13 cellular contexts compared by ENCODE assay signal in the genomic region with DNA sequence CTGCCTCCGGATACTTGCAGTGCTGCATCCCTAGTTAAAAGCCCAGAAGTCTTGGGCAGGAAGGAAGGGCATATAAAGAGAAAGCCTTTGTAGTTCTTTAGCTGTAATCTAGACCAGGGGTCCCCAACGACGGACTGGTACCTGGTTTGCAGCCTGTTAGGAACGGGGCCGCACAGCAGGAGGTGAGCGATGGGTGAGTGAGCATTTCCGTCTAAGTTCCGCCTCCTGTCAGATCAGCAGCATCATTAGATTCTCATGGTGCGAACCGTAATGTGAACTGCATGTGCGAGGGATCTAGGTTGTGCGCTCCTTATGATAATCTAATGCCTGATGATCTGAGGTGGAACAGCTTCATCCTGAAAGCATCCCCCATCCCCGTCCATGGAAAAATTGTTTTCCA. TPM values are rescaled to one million over a fixed set of nuclear protein-coding genes. Genes with fewer than 3 reads are reported as not detected.
DNase-seq lines count a peak whose midpoint lies in the region; ATAC-seq and TF ChIP-seq lines count a peak whose summit lies in the region.
"Had no signal": no experiment of that assay in that cellular context is flagged by ENCODE, and none has a peak within 500 bp of the region (broad histone marks: within the 10 kb centered on the region; RNA-seq: fewer than 3 reads in every experiment).

No MANE protein-coding gene starts in this region.

- H3K27me3 Mint-ChIP-seq in activated naive CD8-positive, alpha-beta T cell treated with anti-CD3 and anti-CD28 coated beads, Interleukin-2, amount 50 U/mL, for 24 hours: no peaks in the 10 kb centered on the region
- H3K27me3 Mint-ChIP-seq: activated CD8-positive, alpha-beta memory T cell treated with anti-CD3 and anti-CD28 coated beads, Interleukin-2, amount 10 ng/mL, durations not matched to agents 7 days and 5 days had no signal

- peaks cover 40% of the 10 kb centered on the region for H3K4me1 Mint-ChIP-seq in activated naive CD8-positive, alpha-beta T cell treated with anti-CD3 and anti-CD28 coated beads, Interleukin-2, amount 50 U/mL, for 24 hours

- H3K36me3 ChIP-seq in mesodermal cell (ENCODE audit: control insufficient read depth, insufficient read depth, low read length): peaks cover 19% of the 10 kb centered on the region
- peaks cover 27% of the 10 kb centered on the region for H3K36me3 ChIP-seq in WERI-Rb-1

- H3K27ac ChIP-seq in mesodermal cell (ENCODE audit: low read depth, low read length, severe bottlenecking): no peak overlapping the region
- H3K27ac ChIP-seq in WERI-Rb-1: no peak overlapping the region

- TF ChIP-seq CTCF in AG04449 (IDR thresholded peaks at IDR 0.05; ENCODE audit: insufficient read depth, low read length, missing control alignments): no peak
- TF ChIP-seq CTCF in WERI-Rb-1 (IDR thresholded peaks at IDR 0.05; ENCODE audit: low read depth, low read length): no peak

- DNase-seq in AG04449 (ENCODE audit: low read depth, low spot score) (no peak), posterior vena cava (ENCODE audit: low spot score) (no peak), WERI-Rb-1 (no peak)
- no peak for DNase-seq in activated naive CD8-positive, alpha-beta T cell treated with anti-CD3 and anti-CD28 coated beads, Interleukin-2, amount 50 U/mL, for 24 hours
- no peak for DNase-seq in effector CD8-positive, alpha-beta T cell (lab: John Stamatoyannopoulos, UW)
- DNase-seq: activated CD8-positive, alpha-beta memory T cell treated with anti-CD3 and anti-CD28 coated beads, Interleukin-2, amount 10 ng/mL, durations not matched to agents 7 days and 5 days; Kasumi-1; SIG-M5; stimulated activated CD4-positive, alpha-beta T cell treated with anti-CD3 and anti-CD28 coated beads, Interleukin-12 subunit alpha, Interleukin-12 subunit beta, amount 100 ng/mL, for 4 hours had no signal

- CTCF ChIA-PET in AG04449 (lab: Yijun Ruan, JAX): interaction anchor here (0.6 to 1.6 kb wide), 6 partner anchors 113 to 495 kb away, joined by 3 to 6 read pairs (median 4); no protein-coding TSS in a partner anchor

- no peak overlapping the region for H3K27ac Mint-ChIP-seq in activated naive CD8-positive, alpha-beta T cell treated with anti-CD3 and anti-CD28 coated beads, Interleukin-2, amount 50 U/mL, for 24 hours

- H3K9me3 ChIP-seq in mesodermal cell (ENCODE audit: control insufficient read depth, low read length): peaks cover 7% of the 10 kb centered on the region
- no peaks in the 10 kb centered on the region for H3K9me3 ChIP-seq in WERI-Rb-1 (ENCODE audit: severe bottlenecking)

- H3K36me3 Mint-ChIP-seq in activated naive CD8-positive, alpha-beta T cell treated with anti-CD3 and anti-CD28 coated beads, Interleukin-2, amount 50 U/mL, for 24 hours (ENCODE audit: low read depth): peaks cover 35% of the 10 kb centered on the region

- intact Hi-C loops in posterior vena cava (cut with DNase I): loop anchor here (10.0 kb wide), 2 partner anchors 141 to 161 kb away; no protein-coding TSS in a partner anchor

- POLR2A ChIA-PET in AG04449 (lab: Yijun Ruan, JAX): interaction anchor here (3.2 kb wide), 1 partner anchor 167 kb away, joined by 20 read pairs; the partner anchor contains the start of gene ZSWIM6

- no peak for ATAC-seq in activated naive CD8-positive, alpha-beta T cell treated with anti-CD3 and anti-CD28 coated beads, Interleukin-2, amount 50 U/mL, for 24 hours
- ATAC-seq in GM18858 (IDR thresholded peaks at IDR 0.05; ENCODE audit: unreplicated experiment): no peak
- ATAC-seq: activated CD8-positive, alpha-beta memory T cell treated with anti-CD3 and anti-CD28 coated beads, Interleukin-2, amount 10 ng/mL, durations not matched to agents 7 days and 5 days had no signal

- WGBS in mesodermal cell (ENCODE audit: insufficient coverage in 2 of 2), 2 experiments: 94 to 98% methylated on average over 13 of the region's 13 CpGs

- H3K9me3 Mint-ChIP-seq in activated naive CD8-positive, alpha-beta T cell treated with anti-CD3 and anti-CD28 coated beads, Interleukin-2, amount 50 U/mL, for 24 hours: no peaks in the 10 kb centered on the region

- H3K4me1 ChIP-seq in mesodermal cell (ENCODE audit: control insufficient read depth, insufficient read depth, low read length, poor library complexity, severe bottlenecking): no peaks in the 10 kb centered on the region

- H3K4me3 ChIP-seq in AG04449 (ENCODE audit: low read depth, low read length): peak overlapping the region; percentile 15
- H3K4me3 ChIP-seq in GM08714 (ENCODE audit: low read length): peak overlapping the region; percentile 4; the same call in 1 of the 2 replicates
- H3K4me3 ChIP-seq in mesodermal cell (ENCODE audit: extremely low read depth, insufficient read depth, low read length, poor library complexity, severe bottlenecking): peak overlapping the region; percentile 84
- H3K4me3 ChIP-seq in WERI-Rb-1 (ENCODE audit: low read depth, low read length): no peak overlapping the region
- H3K4me3 ChIP-seq: lung had no signal

- H3K27me3 ChIP-seq in WERI-Rb-1 (ENCODE audit: insufficient read depth, low read depth, severe bottlenecking): no peaks in the 10 kb centered on the region

- H3K4me3 Mint-ChIP-seq in activated naive CD8-positive, alpha-beta T cell treated with anti-CD3 and anti-CD28 coated beads, Interleukin-2, amount 50 U/mL, for 24 hours: peak overlapping the region; percentile 99

RNA-seq across cellular contexts. Expression of gene SMIM15, which starts 1.6 kb away (rescaled TPM):
- 36.5 TPM for polyA plus RNA-seq in mesodermal cell (2013, experiment 1 of 2)
- 32.4 TPM for polyA plus RNA-seq in mesodermal cell (2013, experiment 2 of 2)
- total RNA-seq in posterior vena cava: 10 to 100 TPM; 35.9 to 39.3 TPM
